13 cellular contexts compared by ENCODE assay signal in the genomic region with DNA sequence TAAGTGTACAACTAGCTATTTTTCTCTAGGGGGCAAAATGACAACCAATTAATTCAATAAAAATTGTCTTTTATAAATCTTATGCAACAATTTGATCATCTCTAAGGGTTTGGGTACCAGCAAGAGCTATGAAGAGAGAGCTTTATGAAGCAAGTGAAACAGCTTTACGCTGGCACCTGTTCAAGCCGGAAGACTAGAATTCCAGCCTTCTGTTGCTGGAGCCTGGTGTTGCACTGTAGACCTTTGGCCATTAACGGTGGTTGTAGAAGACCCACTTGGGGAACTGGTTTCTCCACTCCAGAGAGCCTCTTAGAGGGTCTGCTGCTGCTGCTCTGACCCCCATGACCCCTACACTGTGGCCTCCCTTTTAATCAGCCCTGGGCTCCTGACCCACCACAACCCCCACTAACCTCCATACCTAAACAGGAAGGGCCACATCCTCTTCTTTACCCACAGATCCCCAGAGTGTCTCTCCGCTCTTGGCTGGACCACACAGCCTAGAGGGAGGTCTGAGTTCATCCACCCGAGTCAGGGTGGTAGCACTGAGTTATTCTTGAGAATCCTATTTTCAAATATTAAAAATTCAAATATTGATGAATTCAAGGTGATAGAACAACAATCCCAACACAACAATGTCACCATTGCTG. TPM values are rescaled to one million over a fixed set of nuclear protein-coding genes. Genes with fewer than 3 reads are reported as not detected.
DNase-seq lines count a peak whose midpoint lies in the region; ATAC-seq and TF ChIP-seq lines count a peak whose summit lies in the region.
"Had no signal": no experiment of that assay in that cellular context is flagged by ENCODE, and none has a peak within 500 bp of the region (broad histone marks: within the 10 kb centered on the region; RNA-seq: fewer than 3 reads in every experiment).

No MANE protein-coding gene starts in this region.

- intact Hi-C loops in left colon (cut with DNase I, micrococcal nuclease), result loop anchor here in 1 of 2 donors (10.0 kb wide), 1 partner anchor 190 kb away; no protein-coding TSS in a partner anchor

- POLR2A ChIA-PET in RWPE1 (lab: Yijun Ruan, JAX; ENCODE audit: low non-redundant PET), result no interaction called here

- TF ChIP-seq CTCF in RWPE1 (conservative IDR thresholded peaks at IDR 0.05; ENCODE audit: low read depth), result no peak

- DNase-seq in left colon, result peak in 1 of 2 donors; percentile 52
- DNase-seq in RWPE1 (ENCODE audit: low spot score), result no peak
- no peak for DNase-seq in NCI-H510A treated with DMSO at 0.1 percent for 48 hours (lab: John Stamatoyannopoulos, UW)
- DNase-seq in anterior cingulate cortex (lab: John Stamatoyannopoulos, UW), result no peak
- DNase-seq in NCI-H524 (lab: John Stamatoyannopoulos, UW), result no peak
- DNase-seq: CD8-positive, alpha-beta T cell; esophagus squamous epithelium; HCEC 1CT; NCI-H2081 treated with DMSO at 0.1 percent for 48 hours; substantia nigra had no signal

- no peak overlapping the region for H3K27ac ChIP-seq in RWPE1
- H3K27ac ChIP-seq: esophagus squamous epithelium had no signal

- CTCF ChIA-PET in RWPE1 (lab: Yijun Ruan, JAX), result interaction anchor here (0.8 to 4.3 kb wide), 3 partner anchors 10 to 186 kb away, joined by 3 to 41 read pairs (median 5); no protein-coding TSS in a partner anchor

- ATAC-seq in GM19023 (IDR thresholded peaks at IDR 0.05; ENCODE audit: unreplicated experiment) (peak; percentile 64), GM21576 (IDR thresholded peaks at IDR 0.05; ENCODE audit: unreplicated experiment) (peak; percentile 61), HG03066 (IDR thresholded peaks at IDR 0.05; ENCODE audit: low read depth, unreplicated experiment) (peak; percentile 88), left colon (peak; percentile 76)
- ATAC-seq: CD8-positive, alpha-beta T cell had no signal

RNA-seq across cellular contexts. Expression of gene STON2, which starts 54.6 kb away (rescaled TPM):
- 10 to 100 TPM; 13.2 to 24.1 TPM for total RNA-seq in left colon
- total RNA-seq: CD8-positive, alpha-beta T cell had no signal
